Comparison of ENCODE assay signal across 8 cellular contexts in the genomic region with DNA sequence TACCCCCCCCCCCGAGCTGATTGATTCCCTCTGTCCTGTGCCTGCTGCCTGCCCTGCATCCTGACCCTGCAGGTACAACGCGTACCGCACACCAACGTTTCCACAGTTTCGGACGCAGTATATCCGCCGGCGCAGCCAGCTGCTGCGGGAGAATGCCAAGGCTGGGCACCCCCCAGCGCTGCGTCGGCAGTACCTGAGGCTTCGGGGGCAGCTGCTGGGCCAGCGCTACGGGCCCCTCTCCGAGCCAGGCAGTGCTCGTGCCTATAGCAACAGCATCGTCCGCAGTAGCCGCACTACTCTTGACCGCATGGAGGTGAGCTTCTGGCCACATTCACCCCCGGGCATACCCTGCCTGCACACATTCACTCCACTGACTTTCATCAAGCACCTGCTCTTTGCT. TPM values are rescaled to one million over a fixed set of nuclear protein-coding genes. Genes with fewer than 3 reads are reported as not detected.
DNase-seq lines count a peak whose midpoint lies in the region; ATAC-seq and TF ChIP-seq lines count a peak whose summit lies in the region.

No MANE protein-coding gene starts in this region.

- no peak for DNase-seq in central memory CD8-positive, alpha-beta T cell (ENCODE audit: low spot score in 2 of 2)
- DNase-seq in natural killer cell treated with Interleukin-12 subunit alpha and Interleukin-12 subunit beta and Interleukin-15 and Interleukin-18, amount 100 ng/mL, for 72 hours (ENCODE audit: low spot score) = no peak
- no peak for DNase-seq in NK-92 (lab: John Stamatoyannopoulos, UW; ENCODE audit: unreplicated experiment)
- no peak for DNase-seq in dermis blood vessel endothelial cell
- no peak for DNase-seq in NOMO-1 (lab: John Stamatoyannopoulos, UW; ENCODE audit: unreplicated experiment in 2 of 2)

- no peaks in the 10 kb centered on the region for H3K27me3 Mint-ChIP-seq in central memory CD8-positive, alpha-beta T cell
- H3K27me3 Mint-ChIP-seq in natural killer cell treated with Interleukin-12 subunit alpha and Interleukin-12 subunit beta and Interleukin-15 and Interleukin-18, amount 100 ng/mL, for 72 hours = no peaks in the 10 kb centered on the region

- peak overlapping the region; percentile 57; the same call in 1 of the 2 replicates for H3K4me2 ChIP-seq in KMS-11

- H3K4me3 Mint-ChIP-seq in central memory CD8-positive, alpha-beta T cell = peak overlapping the region; percentile 96
- peak overlapping the region; percentile 94 for H3K4me3 Mint-ChIP-seq in natural killer cell treated with Interleukin-12 subunit alpha and Interleukin-12 subunit beta and Interleukin-15 and Interleukin-18, amount 100 ng/mL, for 72 hours

- no peaks in the 10 kb centered on the region for H4K20me1 ChIP-seq in KMS-11 (ENCODE audit: insufficient read depth)

- H2AFZ ChIP-seq in KMS-11 (ENCODE audit: low read depth) = no peak overlapping the region

- no peak for ATAC-seq in central memory CD8-positive, alpha-beta T cell (replicated peaks; ENCODE audit: extremely low read depth, poor library complexity, severe bottlenecking)
- no peak for ATAC-seq in natural killer cell treated with Interleukin-12 subunit alpha and Interleukin-12 subunit beta and Interleukin-15 and Interleukin-18, amount 100 ng/mL, for 72 hours
- no peak for ATAC-seq in HG02938 (IDR thresholded peaks at IDR 0.05; ENCODE audit: unreplicated experiment)

- H3K4me3 ChIP-seq in KMS-11 (IDR thresholded peaks at IDR 0.05; ENCODE audit: insufficient read depth, low read depth, low read length) = no peak overlapping the region

- H3K4me1 ChIP-seq in KMS-11 (ENCODE audit: low read depth, poor library complexity, severe bottlenecking) = no peaks in the 10 kb centered on the region

- peaks cover 17% of the 10 kb centered on the region for H3K4me1 Mint-ChIP-seq in central memory CD8-positive, alpha-beta T cell
- peaks cover 9 to 15% of the 10 kb centered on the region in 2 donors for H3K4me1 Mint-ChIP-seq in natural killer cell treated with Interleukin-12 subunit alpha and Interleukin-12 subunit beta and Interleukin-15 and Interleukin-18, amount 100 ng/mL, for 72 hours (ENCODE audit: low read depth in 2 of 2)

- H3K36me3 ChIP-seq in KMS-11 (ENCODE audit: insufficient read depth) = no peaks in the 10 kb centered on the region

- H3K27me3 ChIP-seq in KMS-11 (ENCODE audit: insufficient read depth, low read depth) = no peaks in the 10 kb centered on the region

- H3K27ac Mint-ChIP-seq in central memory CD8-positive, alpha-beta T cell (ENCODE audit: low read depth) = peak overlapping the region; percentile 99
- peak overlapping the region; percentile 91 to 96 for H3K27ac Mint-ChIP-seq in natural killer cell treated with Interleukin-12 subunit alpha and Interleukin-12 subunit beta and Interleukin-15 and Interleukin-18, amount 100 ng/mL, for 72 hours

- TF ChIP-seq CTCF in 22Rv1 (IDR thresholded peaks at IDR 0.05) (no peak), KMS-11 (conservative IDR thresholded peaks at IDR 0.05; ENCODE audit: low read depth, low read length) (no peak)

- no peaks in the 10 kb centered on the region for H3K9me3 Mint-ChIP-seq in central memory CD8-positive, alpha-beta T cell
- H3K9me3 Mint-ChIP-seq in natural killer cell treated with Interleukin-12 subunit alpha and Interleukin-12 subunit beta and Interleukin-15 and Interleukin-18, amount 100 ng/mL, for 72 hours = no peaks in the 10 kb centered on the region

- no peak overlapping the region for H3K9ac ChIP-seq in KMS-11

- peaks cover 22% of the 10 kb centered on the region for H3K36me3 Mint-ChIP-seq in central memory CD8-positive, alpha-beta T cell (ENCODE audit: insufficient read depth)
- H3K36me3 Mint-ChIP-seq in natural killer cell treated with Interleukin-12 subunit alpha and Interleukin-12 subunit beta and Interleukin-15 and Interleukin-18, amount 100 ng/mL, for 72 hours = peaks cover 7% of the 10 kb centered on the region

- H3K27ac ChIP-seq in 22Rv1 = peak overlapping the region; percentile 93
- H3K27ac ChIP-seq in KMS-11 = no peak overlapping the region

- H3K79me2 ChIP-seq in KMS-11 (ENCODE audit: insufficient read depth, low read depth) = no peaks in the 10 kb centered on the region

RNA-seq across cellular contexts. Expression of a gene that starts 1.4 kb away (rescaled TPM):
- total RNA-seq in natural killer cell treated with Interleukin-12 subunit alpha and Interleukin-12 subunit beta and Interleukin-15 and Interleukin-18, amount 100 ng/mL, for 72 hours = 10 to 100 TPM; 39.7 to 64.7 TPM
- total RNA-seq in dermis blood vessel endothelial cell = 137 and 143 TPM in 2 replicates

RNA-seq across cellular contexts. Expression of a gene that starts 24.4 kb away (rescaled TPM):
- 100 to 1,000 TPM; 329 to 362 TPM for total RNA-seq in natural killer cell treated with Interleukin-12 subunit alpha and Interleukin-12 subunit beta and Interleukin-15 and Interleukin-18, amount 100 ng/mL, for 72 hours
- 121 and 148 TPM in 2 replicates for total RNA-seq in dermis blood vessel endothelial cell

RNA-seq across cellular contexts. Expression of a gene that starts 59.1 kb away (rescaled TPM):
- total RNA-seq in natural killer cell treated with Interleukin-12 subunit alpha and Interleukin-12 subunit beta and Interleukin-15 and Interleukin-18, amount 100 ng/mL, for 72 hours = 10 to 100 TPM; 31.8 to 37.0 TPM
- 7.8 and 11.6 TPM in 2 replicates for total RNA-seq in dermis blood vessel endothelial cell
